1 cellular context compared by ENCODE assay signal in genomic region chr20:44829688-44830087, GRCh38.
A peak's percentile ranks its signal among the peaks of the same experiment; 100 is the strongest.
TF ChIP-seq lines count a peak whose summit lies in the region.

No MANE protein-coding gene starts in this region.

TF ChIP-seq in HEK293, 187 proteins besides CTCF, POLR2A, EP300 and RAD21 (continued from another document and continues in another):
- TF ChIP-seq ZNF560 (tag by site-specific recombination; IDR thresholded peaks at IDR 0.05; ENCODE audit: borderline replicate concordance) (no peak), ZNF292 (tag by site-specific recombination; IDR thresholded peaks at IDR 0.05; ENCODE audit: borderline replicate concordance, low read depth) (no peak), ZNF660 (tag by site-specific recombination; IDR thresholded peaks at IDR 0.05) (no peak), ZNF626 (tag by site-specific recombination; IDR thresholded peaks at IDR 0.05) (no peak), IKZF3 (tag by site-specific recombination; IDR thresholded peaks at IDR 0.05) (0 out of 2 replicates have a peak, but pooled peaks have one; percentile 13), ZNF391 (tag by site-specific recombination; IDR thresholded peaks at IDR 0.05; ENCODE audit: borderline replicate concordance, low read depth) (0 out of 2 replicates have a peak, but pooled peaks have one; percentile 31), GFI1B (tag by site-specific recombination; IDR thresholded peaks at IDR 0.05) (no peak), ZBTB17 (tag by site-specific recombination; IDR thresholded peaks at IDR 0.05) (peak; percentile 34; the same call in 1 of the 2 replicates), ZNF416 (tag by site-specific recombination; IDR thresholded peaks at IDR 0.05) (no peak), KLF16 (tag by site-specific recombination; IDR thresholded peaks at IDR 0.05) (no peak), ZIC2 (tag by site-specific recombination; IDR thresholded peaks at IDR 0.05) (peak; percentile 41; the same call in 1 of the 2 replicates), ZNF518A (tag by site-specific recombination; conservative IDR thresholded peaks at IDR 0.05; ENCODE audit: low read depth) (no peak), ZNF184 (tag by site-specific recombination; IDR thresholded peaks at IDR 0.05) (0 out of 2 replicates have a peak, but pooled peaks have one; percentile 21), ZNF280D (tag by site-specific recombination; IDR thresholded peaks at IDR 0.05) (no peak), ZNF26 (tag by site-specific recombination; IDR thresholded peaks at IDR 0.05) (no peak), ZNF311 (tag by site-specific recombination; IDR thresholded peaks at IDR 0.05; ENCODE audit: borderline replicate concordance) (no peak), ZNF561 (tag by site-specific recombination; IDR thresholded peaks at IDR 0.05; ENCODE audit: borderline replicate concordance) (peak; percentile 72; the same call in 1 of the 2 replicates), ZBTB8A (tag by site-specific recombination; IDR thresholded peaks at IDR 0.05) (no peak), ZNF112 (tag by site-specific recombination; IDR thresholded peaks at IDR 0.05) (no peak), ZBTB7A (tag by site-specific recombination; IDR thresholded peaks at IDR 0.05; ENCODE audit: low read depth) (no peak), ZNF792 (tag by site-specific recombination; IDR thresholded peaks at IDR 0.05) (no peak), ZNF768 (tag by site-specific recombination; IDR thresholded peaks at IDR 0.05) (no peak), ZNF837 (tag by site-specific recombination; IDR thresholded peaks at IDR 0.05) (no peak), REPIN1 (tag by site-specific recombination; IDR thresholded peaks at IDR 0.05; ENCODE audit: low read depth) (no peak), ZNF549 (tag by site-specific recombination; IDR thresholded peaks at IDR 0.05) (no peak), ZNF16 (tag by site-specific recombination; IDR thresholded peaks at IDR 0.05; ENCODE audit: low read depth) (no peak), MZF1 (tag by site-specific recombination; IDR thresholded peaks at IDR 0.05; ENCODE audit: borderline replicate concordance) (no peak), ZNF777 (tag by site-specific recombination; IDR thresholded peaks at IDR 0.05; ENCODE audit: borderline replicate concordance) (no peak), ZSCAN23 (tag by site-specific recombination; IDR thresholded peaks at IDR 0.05) (no peak), ZNF324 (tag by site-specific recombination; IDR thresholded peaks at IDR 0.05) (no peak), ZNF658 (tag by site-specific recombination; IDR thresholded peaks at IDR 0.05) (no peak), ZNF558 (tag by site-specific recombination; IDR thresholded peaks at IDR 0.05) (peak; percentile 57; the same call in 1 of the 2 replicates), ZNF571 (tag by site-specific recombination; IDR thresholded peaks at IDR 0.05) (no peak), ZNF692 (tag by site-specific recombination; IDR thresholded peaks at IDR 0.05) (peak; percentile 60), HOXD13 (CRISPR knock-in tag; IDR thresholded peaks at IDR 0.05; ENCODE audit: borderline replicate concordance) (no peak), ZNF654 (tag by site-specific recombination; IDR thresholded peaks at IDR 0.05; ENCODE audit: low read depth) (no peak), ZNF670 (tag by site-specific recombination; IDR thresholded peaks at IDR 0.05; ENCODE audit: low read depth) (no peak), HOXC10 (CRISPR knock-in tag; IDR thresholded peaks at IDR 0.05) (no peak), ZNF544 (tag by site-specific recombination; IDR thresholded peaks at IDR 0.05) (no peak), ZNF473 (tag by site-specific recombination; IDR thresholded peaks at IDR 0.05) (no peak), OVOL3 (tag by site-specific recombination; IDR thresholded peaks at IDR 0.05) (no peak), ZNF266 (tag by site-specific recombination; IDR thresholded peaks at IDR 0.05; ENCODE audit: low read depth) (no peak), MYNN (tag by site-specific recombination; IDR thresholded peaks at IDR 0.05; ENCODE audit: borderline replicate concordance) (no peak)
- TF ChIP-seq, protein P1, sequence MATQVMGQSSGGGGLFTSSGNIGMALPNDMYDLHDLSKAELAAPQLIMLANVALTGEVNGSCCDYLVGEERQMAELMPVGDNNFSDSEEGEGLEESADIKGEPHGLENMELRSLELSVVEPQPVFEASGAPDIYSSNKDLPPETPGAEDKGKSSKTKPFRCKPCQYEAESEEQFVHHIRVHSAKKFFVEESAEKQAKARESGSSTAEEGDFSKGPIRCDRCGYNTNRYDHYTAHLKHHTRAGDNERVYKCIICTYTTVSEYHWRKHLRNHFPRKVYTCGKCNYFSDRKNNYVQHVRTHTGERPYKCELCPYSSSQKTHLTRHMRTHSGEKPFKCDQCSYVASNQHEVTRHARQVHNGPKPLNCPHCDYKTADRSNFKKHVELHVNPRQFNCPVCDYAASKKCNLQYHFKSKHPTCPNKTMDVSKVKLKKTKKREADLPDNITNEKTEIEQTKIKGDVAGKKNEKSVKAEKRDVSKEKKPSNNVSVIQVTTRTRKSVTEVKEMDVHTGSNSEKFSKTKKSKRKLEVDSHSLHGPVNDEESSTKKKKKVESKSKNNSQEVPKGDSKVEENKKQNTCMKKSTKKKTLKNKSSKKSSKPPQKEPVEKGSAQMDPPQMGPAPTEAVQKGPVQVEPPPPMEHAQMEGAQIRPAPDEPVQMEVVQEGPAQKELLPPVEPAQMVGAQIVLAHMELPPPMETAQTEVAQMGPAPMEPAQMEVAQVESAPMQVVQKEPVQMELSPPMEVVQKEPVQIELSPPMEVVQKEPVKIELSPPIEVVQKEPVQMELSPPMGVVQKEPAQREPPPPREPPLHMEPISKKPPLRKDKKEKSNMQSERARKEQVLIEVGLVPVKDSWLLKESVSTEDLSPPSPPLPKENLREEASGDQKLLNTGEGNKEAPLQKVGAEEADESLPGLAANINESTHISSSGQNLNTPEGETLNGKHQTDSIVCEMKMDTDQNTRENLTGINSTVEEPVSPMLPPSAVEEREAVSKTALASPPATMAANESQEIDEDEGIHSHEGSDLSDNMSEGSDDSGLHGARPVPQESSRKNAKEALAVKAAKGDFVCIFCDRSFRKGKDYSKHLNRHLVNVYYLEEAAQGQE (tag by site-specific recombination; IDR thresholded peaks at IDR 0.05), result no peak
- TF ChIP-seq, protein P2, sequence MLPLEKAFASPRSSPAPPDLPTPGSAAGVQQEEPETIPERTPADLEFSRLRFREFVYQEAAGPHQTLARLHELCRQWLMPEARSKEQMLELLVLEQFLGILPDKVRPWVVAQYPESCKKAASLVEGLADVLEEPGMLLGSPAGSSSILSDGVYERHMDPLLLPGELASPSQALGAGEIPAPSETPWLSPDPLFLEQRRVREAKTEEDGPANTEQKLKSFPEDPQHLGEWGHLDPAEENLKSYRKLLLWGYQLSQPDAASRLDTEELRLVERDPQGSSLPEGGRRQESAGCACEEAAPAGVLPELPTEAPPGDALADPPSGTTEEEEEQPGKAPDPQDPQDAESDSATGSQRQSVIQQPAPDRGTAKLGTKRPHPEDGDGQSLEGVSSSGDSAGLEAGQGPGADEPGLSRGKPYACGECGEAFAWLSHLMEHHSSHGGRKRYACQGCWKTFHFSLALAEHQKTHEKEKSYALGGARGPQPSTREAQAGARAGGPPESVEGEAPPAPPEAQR (tag by site-specific recombination; IDR thresholded peaks at IDR 0.05), result no peak
- TF ChIP-seq, protein P3, sequence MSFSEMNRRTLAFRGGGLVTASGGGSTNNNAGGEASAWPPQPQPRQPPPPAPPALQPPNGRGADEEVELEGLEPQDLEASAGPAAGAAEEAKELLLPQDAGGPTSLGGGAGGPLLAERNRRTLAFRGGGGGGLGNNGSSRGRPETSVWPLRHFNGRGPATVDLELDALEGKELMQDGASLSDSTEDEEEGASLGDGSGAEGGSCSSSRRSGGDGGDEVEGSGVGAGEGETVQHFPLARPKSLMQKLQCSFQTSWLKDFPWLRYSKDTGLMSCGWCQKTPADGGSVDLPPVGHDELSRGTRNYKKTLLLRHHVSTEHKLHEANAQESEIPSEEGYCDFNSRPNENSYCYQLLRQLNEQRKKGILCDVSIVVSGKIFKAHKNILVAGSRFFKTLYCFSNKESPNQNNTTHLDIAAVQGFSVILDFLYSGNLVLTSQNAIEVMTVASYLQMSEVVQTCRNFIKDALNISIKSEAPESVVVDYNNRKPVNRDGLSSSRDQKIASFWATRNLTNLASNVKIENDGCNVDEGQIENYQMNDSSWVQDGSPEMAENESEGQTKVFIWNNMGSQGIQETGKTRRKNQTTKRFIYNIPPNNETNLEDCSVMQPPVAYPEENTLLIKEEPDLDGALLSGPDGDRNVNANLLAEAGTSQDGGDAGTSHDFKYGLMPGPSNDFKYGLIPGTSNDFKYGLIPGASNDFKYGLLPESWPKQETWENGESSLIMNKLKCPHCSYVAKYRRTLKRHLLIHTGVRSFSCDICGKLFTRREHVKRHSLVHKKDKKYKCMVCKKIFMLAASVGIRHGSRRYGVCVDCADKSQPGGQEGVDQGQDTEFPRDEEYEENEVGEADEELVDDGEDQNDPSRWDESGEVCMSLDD (tag by site-specific recombination; IDR thresholded peaks at IDR 0.05), result no peak
